In the genomic region with DNA sequence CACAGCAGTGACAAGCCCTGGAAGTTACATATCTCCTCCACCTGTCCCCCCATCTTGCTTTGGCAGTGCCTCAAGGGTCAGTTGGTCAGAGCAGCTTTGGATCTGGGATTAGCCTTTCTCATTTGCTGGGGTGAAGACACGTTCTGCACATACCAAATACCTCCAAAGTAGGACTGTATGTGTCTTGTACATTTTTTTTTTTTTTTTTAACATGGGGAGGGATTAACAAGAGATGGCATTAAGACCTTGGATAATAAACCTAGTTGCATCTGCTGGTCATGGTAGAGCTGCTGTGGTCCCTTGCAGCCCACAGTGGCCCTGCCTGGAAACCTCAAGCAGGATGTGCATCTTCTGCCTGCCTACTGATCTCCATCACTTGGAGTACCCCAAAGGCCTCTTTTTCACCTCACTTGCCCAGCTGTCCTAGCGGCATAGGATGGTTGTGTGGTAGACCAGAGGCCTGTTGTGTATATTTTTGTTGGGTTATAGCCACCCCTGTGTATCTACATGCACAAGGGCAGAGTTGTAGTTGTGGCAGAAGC, we compare ENCODE assay signal across 12 cellular contexts. TPM values are rescaled to one million over a fixed set of nuclear protein-coding genes. Genes with fewer than 3 reads are reported as not detected.
DNase-seq lines count a peak whose midpoint lies in the region; ATAC-seq and TF ChIP-seq lines count a peak whose summit lies in the region.
"Had no signal": no experiment of that assay in that cellular context is flagged by ENCODE, and none has a peak within 500 bp of the region (broad histone marks: within the 10 kb centered on the region; RNA-seq: fewer than 3 reads in every experiment).

No MANE protein-coding gene starts in this region.

- peak overlapping the region; percentile 51 to 95 (median 82) for H3K27ac Mint-ChIP-seq in CD8-positive, alpha-beta memory T cell
- H3K27ac Mint-ChIP-seq in natural killer cell treated with Interleukin-12 subunit alpha and Interleukin-12 subunit beta and Interleukin-15 and Interleukin-18, amount 100 ng/mL, for 72 hours = peak overlapping the region in 1 of 2 donors; percentile 93

- H3K27me3 Mint-ChIP-seq in CD8-positive, alpha-beta memory T cell = no peaks in the 10 kb centered on the region
- H3K27me3 Mint-ChIP-seq in natural killer cell treated with Interleukin-12 subunit alpha and Interleukin-12 subunit beta and Interleukin-15 and Interleukin-18, amount 100 ng/mL, for 72 hours = no peaks in the 10 kb centered on the region

- peak overlapping the region; percentile 62 to 94 (median 90) for H3K4me3 Mint-ChIP-seq in CD8-positive, alpha-beta memory T cell
- H3K4me3 Mint-ChIP-seq in natural killer cell treated with Interleukin-12 subunit alpha and Interleukin-12 subunit beta and Interleukin-15 and Interleukin-18, amount 100 ng/mL, for 72 hours = peak overlapping the region; percentile 94

- H3K27ac ChIP-seq in CD8-positive, alpha-beta memory T cell (ENCODE audit: low read depth, low read length) = peak overlapping the region; percentile 93
- H3K27ac ChIP-seq in brain microvascular endothelial cell = no peak overlapping the region
- H3K27ac ChIP-seq in foreskin keratinocyte = no peak overlapping the region
- H3K27ac ChIP-seq: sigmoid colon had no signal

- in situ Hi-C loops in brain microvascular endothelial cell (cut with HindIII; ENCODE audit: low pct_ligation_motif_present, low sequenced_read_pairs) = no loop called here

- no peaks in the 10 kb centered on the region for H3K9me3 Mint-ChIP-seq in CD8-positive, alpha-beta memory T cell
- no peaks in the 10 kb centered on the region for H3K9me3 Mint-ChIP-seq in natural killer cell treated with Interleukin-12 subunit alpha and Interleukin-12 subunit beta and Interleukin-15 and Interleukin-18, amount 100 ng/mL, for 72 hours

- ATAC-seq in natural killer cell treated with Interleukin-12 subunit alpha and Interleukin-12 subunit beta and Interleukin-15 and Interleukin-18, amount 100 ng/mL, for 72 hours = no peak
- ATAC-seq in foreskin keratinocyte = no peak

- peaks cover 69% of the 10 kb centered on the region for H3K4me1 ChIP-seq in CD8-positive, alpha-beta memory T cell (ENCODE audit: insufficient read depth, low read length)
- H3K4me1 ChIP-seq in foreskin keratinocyte = peaks cover 6% of the 10 kb centered on the region

- no peaks in the 10 kb centered on the region for H3K9me3 ChIP-seq in CD8-positive, alpha-beta memory T cell (ENCODE audit: low read length)
- no peaks in the 10 kb centered on the region for H3K9me3 ChIP-seq in MG63
- H3K9me3 ChIP-seq: sigmoid colon had no signal

- peaks cover 5 to 66% (median 20%) of the 10 kb centered on the region in 3 donors for H3K36me3 Mint-ChIP-seq in CD8-positive, alpha-beta memory T cell
- H3K36me3 Mint-ChIP-seq in natural killer cell treated with Interleukin-12 subunit alpha and Interleukin-12 subunit beta and Interleukin-15 and Interleukin-18, amount 100 ng/mL, for 72 hours = peaks cover 22% of the 10 kb centered on the region

- no peaks in the 10 kb centered on the region for H3K27me3 ChIP-seq in CD8-positive, alpha-beta memory T cell (ENCODE audit: insufficient read depth, low read length, poor library complexity, severe bottlenecking)
- H3K27me3 ChIP-seq in MG63 (0 out of 2 replicates have a peak, but pooled peaks cover 2% of the 10 kb centered on the region), brain microvascular endothelial cell (replicated peaks) (no peaks in the 10 kb centered on the region), foreskin keratinocyte (no peaks in the 10 kb centered on the region)
- H3K27me3 ChIP-seq: sigmoid colon had no signal

- CTCF ChIA-PET in CD8-positive, alpha-beta memory T cell (lab: Charles Lee) = interaction anchor here (0.7 to 16.3 kb wide), 5 partner anchors 12 to 172 kb away, joined by 3 to 227 read pairs (median 3); partner anchors contain the start of gene ARHGEF1

- H3K36me3 ChIP-seq in CD8-positive, alpha-beta memory T cell (ENCODE audit: insufficient read depth, low read length) = peaks cover 49% of the 10 kb centered on the region
- peaks cover 73% of the 10 kb centered on the region for H3K36me3 ChIP-seq in MG63
- peaks cover 67% of the 10 kb centered on the region for H3K36me3 ChIP-seq in brain microvascular endothelial cell (replicated peaks)

- peaks cover 51 to 62% (median 56%) of the 10 kb centered on the region in 3 donors for H3K4me1 Mint-ChIP-seq in CD8-positive, alpha-beta memory T cell
- peaks cover 40 to 55% of the 10 kb centered on the region in 2 donors for H3K4me1 Mint-ChIP-seq in natural killer cell treated with Interleukin-12 subunit alpha and Interleukin-12 subunit beta and Interleukin-15 and Interleukin-18, amount 100 ng/mL, for 72 hours (ENCODE audit: low read depth in 2 of 2)

- POLR2A ChIA-PET in CD8-positive, alpha-beta memory T cell (lab: Charles Lee) = interaction anchor here (0.6 to 1.3 kb wide), 6 partner anchors 9 to 83 kb away, joined by 3 to 7 read pairs (median 4); no protein-coding TSS in a partner anchor

- peak overlapping the region; percentile 7 for H3K4me3 ChIP-seq in CD8-positive, alpha-beta memory T cell (ENCODE audit: low read length)
- H3K4me3 ChIP-seq in MG63 (peak overlapping the region; percentile 100), brain microvascular endothelial cell (ENCODE audit: low read depth, low read length) (peak overlapping the region; percentile 99)
- H3K4me3 ChIP-seq: sigmoid colon had no signal

- TF ChIP-seq CTCF in brain microvascular endothelial cell (IDR thresholded peaks at IDR 0.05; ENCODE audit: low read depth, low read length, missing control alignments) (no peak), foreskin keratinocyte (conservative IDR thresholded peaks at IDR 0.05) (no peak)

- peak in 1 of 5 donors; percentile 26 for DNase-seq in CD8-positive, alpha-beta memory T cell
- DNase-seq in MG63 (no peak), brain microvascular endothelial cell (no peak), cerebellum (ENCODE audit: low spot score) (no peak), HuH-7 (ENCODE audit: low spot score) (no peak), foreskin keratinocyte (no peak), NCI-H226 (no peak)
- DNase-seq in natural killer cell treated with Interleukin-12 subunit alpha and Interleukin-12 subunit beta and Interleukin-15 and Interleukin-18, amount 100 ng/mL, for 72 hours (ENCODE audit: low spot score) = peak; percentile 44
- DNase-seq: SHP77 treated with DMSO at 0.1 percent for 48 hours, sigmoid colon had no signal

RNA-seq across cellular contexts. Expression of gene RPS19, which starts 2.5 kb away (rescaled TPM):
- 1,000 to 10,000 TPM; 3,036 to 3,142 TPM for total RNA-seq in CD8-positive, alpha-beta memory T cell
- 6,195 TPM for polyA plus RNA-seq in CD8-positive, alpha-beta memory T cell
- 1,133 and 2,559 TPM in 2 replicates for total RNA-seq in MG63 (2014; rRNA removed; shearing (Covaris generic); ENCODE audit: low replicate concordance)
- 1,000 to 10,000 TPM; 1,532 to 1,595 TPM for total RNA-seq in natural killer cell treated with Interleukin-12 subunit alpha and Interleukin-12 subunit beta and Interleukin-15 and Interleukin-18, amount 100 ng/mL, for 72 hours
- 229 TPM for total RNA-seq in cerebellum
- 3,278 and 3,889 TPM in 2 replicates for total RNA-seq in foreskin keratinocyte
- 5,360 and 6,188 TPM in 2 replicates for polyA plus RNA-seq in foreskin keratinocyte

RNA-seq across cellular contexts. Expression of gene CD79A, which starts 14.6 kb away (rescaled TPM):
- total RNA-seq in CD8-positive, alpha-beta memory T cell = 1 to 10 TPM; 1.3 to 2.2 TPM
- polyA plus RNA-seq in CD8-positive, alpha-beta memory T cell = 9.4 TPM
- total RNA-seq in MG63 (2014; rRNA removed; shearing (Covaris generic); ENCODE audit: low replicate concordance) = 0.07 TPM in 1 of 2 replicates, not detected in the other
- total RNA-seq in natural killer cell treated with Interleukin-12 subunit alpha and Interleukin-12 subunit beta and Interleukin-15 and Interleukin-18, amount 100 ng/mL, for 72 hours = 1 to 10 TPM in 1 of 2 donors, under 1 TPM in 1; 0.93 to 1.8 TPM
- total RNA-seq in cerebellum = not detected
- total RNA-seq in foreskin keratinocyte = 0.11 and 0.20 TPM in 2 replicates
- polyA plus RNA-seq in foreskin keratinocyte = 0.17 and 0.30 TPM in 2 replicates
- total RNA-seq: sigmoid colon had no signal

RNA-seq across cellular contexts. Expression of gene DMRTC2, which starts 17.7 kb away (rescaled TPM):
- total RNA-seq in CD8-positive, alpha-beta memory T cell = not detected
- polyA plus RNA-seq in CD8-positive, alpha-beta memory T cell = not detected
- total RNA-seq in MG63 (2014; rRNA removed; shearing (Covaris generic); ENCODE audit: low replicate concordance) = not detected in 2 replicates
- total RNA-seq in natural killer cell treated with Interleukin-12 subunit alpha and Interleukin-12 subunit beta and Interleukin-15 and Interleukin-18, amount 100 ng/mL, for 72 hours = not detected
- not detected for total RNA-seq in cerebellum
- not detected in 2 replicates for total RNA-seq in foreskin keratinocyte
- not detected in 2 replicates for polyA plus RNA-seq in foreskin keratinocyte
- total RNA-seq: sigmoid colon, urinary bladder had no signal
- polyA plus RNA-seq: adipose tissue, sigmoid colon, urinary bladder had no signal

RNA-seq across cellular contexts. Expression of gene LYPD4, which starts 18.0 kb away (rescaled TPM):
- not detected for total RNA-seq in CD8-positive, alpha-beta memory T cell
- not detected for polyA plus RNA-seq in CD8-positive, alpha-beta memory T cell
- total RNA-seq in MG63 (2014; rRNA removed; shearing (Covaris generic); ENCODE audit: low replicate concordance) = not detected in 2 replicates
- total RNA-seq in natural killer cell treated with Interleukin-12 subunit alpha and Interleukin-12 subunit beta and Interleukin-15 and Interleukin-18, amount 100 ng/mL, for 72 hours = not detected
- total RNA-seq in cerebellum (not detected), foreskin keratinocyte (not detected in 2 replicates)
- polyA plus RNA-seq in foreskin keratinocyte = not detected in 2 replicates
- total RNA-seq: sigmoid colon, urinary bladder had no signal
- polyA plus RNA-seq: adipose tissue, urinary bladder had no signal

RNA-seq across cellular contexts. Expression of gene ARHGEF1, which starts 20.5 kb away (rescaled TPM):
- 100 to 1,000 TPM; 295 to 312 TPM for total RNA-seq in CD8-positive, alpha-beta memory T cell
- polyA plus RNA-seq in CD8-positive, alpha-beta memory T cell = 350 TPM
- total RNA-seq in MG63 (2014; rRNA removed; shearing (Covaris generic); ENCODE audit: low replicate concordance) = 107 and 142 TPM in 2 replicates
- total RNA-seq in natural killer cell treated with Interleukin-12 subunit alpha and Interleukin-12 subunit beta and Interleukin-15 and Interleukin-18, amount 100 ng/mL, for 72 hours = 100 to 1,000 TPM; 321 to 444 TPM
- total RNA-seq in cerebellum (11.2 TPM), foreskin keratinocyte (85.1 and 85.6 TPM in 2 replicates)
- polyA plus RNA-seq in foreskin keratinocyte = 114 and 135 TPM in 2 replicates

Comparison
In these comparisons a context has a peak if more than half of its experiments do, and no peak if none do; other contexts are left out.
1. H3K4me3 ChIP-seq: peak in every context shown above with its lines; median percentile 100 in MG63; 99 in brain microvascular endothelial cell; 7 in CD8-positive, alpha-beta memory T cell.